9 cellular contexts compared by ENCODE assay signal in genomic region chr13:85828094-85828684, GRCh38. TPM values are rescaled to one million over a fixed set of nuclear protein-coding genes. Genes with fewer than 3 reads are reported as not detected.
DNase-seq lines count a peak whose midpoint lies in the region; ATAC-seq, FAIRE-seq and TF ChIP-seq lines count a peak whose summit lies in the region.
"Had no signal": no experiment of that assay in that cellular context is flagged by ENCODE, and none has a peak within 500 bp of the region (broad histone marks: within the 10 kb centered on the region; RNA-seq: fewer than 3 reads in every experiment).

No MANE protein-coding gene starts in this region.

- POLR2A ChIA-PET in HEK293 (lab: Yijun Ruan, JAX): no interaction called here

- H3K9me3 ChIP-seq in HEK293 (ENCODE audit: control insufficient read depth, insufficient read depth, low read depth, low read length) (no peaks in the 10 kb centered on the region), upper lobe of left lung (no peaks in the 10 kb centered on the region)
- no peaks in the 10 kb centered on the region for H3K9me3 ChIP-seq in effector memory CD4-positive, alpha-beta T cell (ENCODE audit: control insufficient read depth, low read length)
- H3K9me3 ChIP-seq: neutrophil had no signal

- TF ChIP-seq POLR2A in upper lobe of left lung (IDR thresholded peaks at IDR 0.05): no peak

- CTCF ChIA-PET in HEK293 (lab: Yijun Ruan, JAX): interaction anchor here (0.6 to 2.2 kb wide), 7 partner anchors 8 to 996 kb away, joined by 3 to 12 read pairs (median 3); no protein-coding TSS in a partner anchor

- DNase-seq in G401 (ENCODE audit: low spot score) (peak; percentile 29), RCC 7860 (ENCODE audit: low spot score) (no peak), foreskin keratinocyte (no peak), upper lobe of left lung (no peak), NK-92 (lab: John Stamatoyannopoulos, UW; ENCODE audit: unreplicated experiment) (no peak)
- DNase-seq in effector memory CD4-positive, alpha-beta T cell: no peak

- no peak overlapping the region for H3K27ac ChIP-seq in HEK293 (ENCODE audit: extremely low read depth, low read depth, low read length)
- no peak overlapping the region for H3K27ac ChIP-seq in foreskin keratinocyte
- no peak overlapping the region for H3K27ac ChIP-seq in upper lobe of left lung
- H3K27ac ChIP-seq in effector memory CD4-positive, alpha-beta T cell (ENCODE audit: insufficient read depth, low read length, poor library complexity, severe bottlenecking): no peak overlapping the region
- H3K27ac ChIP-seq: neutrophil had no signal

- no peak for TF ChIP-seq CTCF in HEK293 (tag by site-specific recombination; IDR thresholded peaks at IDR 0.05)
- peak; percentile 70 for TF ChIP-seq CTCF in foreskin keratinocyte (conservative IDR thresholded peaks at IDR 0.05)
- peak in 4 of 6 experiments; percentile 24 to 45 (median 30) for TF ChIP-seq CTCF in upper lobe of left lung (IDR thresholded peaks at IDR 0.05)

- ATAC-seq in foreskin keratinocyte: peak; percentile 41
- ATAC-seq in upper lobe of left lung (ENCODE audit: low FRiP score in 2 of 2): no peak
- ATAC-seq in HG02588 (IDR thresholded peaks at IDR 0.05; ENCODE audit: unreplicated experiment): no peak

- H3K36me3 ChIP-seq in HEK293 (ENCODE audit: control insufficient read depth in 2 of 2, insufficient read depth in 1 of 2, low read length in 2 of 2) (no peaks in the 10 kb centered on the region), upper lobe of left lung (no peaks in the 10 kb centered on the region)
- no peaks in the 10 kb centered on the region for H3K36me3 ChIP-seq in effector memory CD4-positive, alpha-beta T cell (ENCODE audit: control insufficient read depth, insufficient read depth, low read length)
- H3K36me3 ChIP-seq: neutrophil had no signal

- FAIRE-seq in RCC 7860 (lab: Jason Lieb, UNC): peak; percentile 44

- H3K27me3 ChIP-seq in foreskin keratinocyte: no peaks in the 10 kb centered on the region
- no peaks in the 10 kb centered on the region for H3K27me3 ChIP-seq in upper lobe of left lung
- H3K27me3 ChIP-seq in effector memory CD4-positive, alpha-beta T cell (replicated peaks; ENCODE audit: control insufficient read depth, insufficient read depth, low read length, poor library complexity, severe bottlenecking): no peaks in the 10 kb centered on the region
- H3K27me3 ChIP-seq: neutrophil had no signal

- 56 to 61% methylated on average over 2 of the region's 2 CpGs for WGBS in upper lobe of left lung, 2 donors

- H3K4me1 ChIP-seq in HEK293 (ENCODE audit: control insufficient read depth, insufficient read depth, low read length) (no peaks in the 10 kb centered on the region), foreskin keratinocyte (peaks cover 13% of the 10 kb centered on the region), upper lobe of left lung (no peaks in the 10 kb centered on the region)
- H3K4me1 ChIP-seq in effector memory CD4-positive, alpha-beta T cell (ENCODE audit: control insufficient read depth, insufficient read depth, low read length, poor library complexity, severe bottlenecking): no peaks in the 10 kb centered on the region

- TF ChIP-seq EP300 in upper lobe of left lung (IDR thresholded peaks at IDR 0.05): no peak

- in situ Hi-C loops in G401 (cut with HindIII; ENCODE audit: low sequenced_read_pairs): no loop called here

- H3K4me3 ChIP-seq in HEK293 (ENCODE audit: low read depth, low read length) (no peak overlapping the region), upper lobe of left lung (no peak overlapping the region)
- H3K4me3 ChIP-seq in effector memory CD4-positive, alpha-beta T cell (ENCODE audit: insufficient read depth, low read depth, low read length, poor library complexity, severe bottlenecking): no peak overlapping the region

TF ChIP-seq in HEK293, 187 proteins besides CTCF, POLR2A, EP300 and RAD21:
- TF ChIP-seq TCF7L2 (IDR thresholded peaks at IDR 0.05; ENCODE audit: borderline replicate concordance, low read depth, low read length): 0 out of 2 replicates have a peak, but pooled peaks have one; percentile 19
- TF ChIP-seq ZNF311 (tag by site-specific recombination; IDR thresholded peaks at IDR 0.05; ENCODE audit: borderline replicate concordance): no peak
- peak; percentile 18 for TF ChIP-seq ZNF654 (tag by site-specific recombination; IDR thresholded peaks at IDR 0.05; ENCODE audit: low read depth)

RNA-seq across cellular contexts. Expression of gene SLITRK6, which starts 29.0 kb away (rescaled TPM):
- total RNA-seq in G401 (2014; rRNA removed; shearing (Covaris generic)): not detected in 2 replicates
- total RNA-seq in foreskin keratinocyte (0.88 and 5.6 TPM in 2 replicates), upper lobe of left lung (10 to 100 TPM in 1 of 6 donors, 1 to 10 TPM in 4, under 1 TPM in 1; 0.66 to 12.4 (median 2.9) TPM)
- polyA plus RNA-seq in foreskin keratinocyte: 0.35 and 1.7 TPM in 2 replicates
